Comparison of ENCODE assay signal across 29 cellular contexts in the genomic region with DNA sequence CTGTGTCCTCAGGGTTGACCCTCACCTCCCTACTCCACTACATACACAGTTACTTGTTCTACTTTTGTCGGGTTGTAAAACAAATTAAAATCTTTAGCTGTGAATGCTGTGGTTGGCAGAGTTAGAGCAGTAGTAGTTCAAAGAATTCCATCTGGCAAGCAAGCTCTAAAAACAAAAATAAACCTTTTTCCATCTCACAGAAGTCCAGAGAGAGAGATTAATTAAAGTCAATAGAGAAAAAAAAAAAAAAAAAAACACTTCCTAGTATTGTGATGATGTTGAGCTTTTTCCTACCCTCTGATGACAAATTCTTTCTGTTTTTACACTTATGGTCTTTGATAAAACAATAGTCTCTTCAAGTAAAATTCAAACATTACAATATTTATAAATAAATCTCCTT.
"Had no signal": no experiment of that assay in that cellular context is flagged by ENCODE, and none has a peak within 500 bp of the region (broad histone marks: within the 10 kb centered on the region; RNA-seq: fewer than 3 reads in every experiment).

No MANE protein-coding gene starts in this region.

- H3K4me1 Mint-ChIP-seq: naive thymus-derived CD8-positive, alpha-beta T cell; nephron progenitor cell; stimulated activated effector memory CD8-positive, alpha-beta T cell treated with anti-CD3 and anti-CD28 coated beads, Interleukin-12 subunit alpha, Interleukin-12 subunit beta, amount 100 ng/mL, for 72 hours; stimulated activated naive B cell treated with anti-CD40 and anti-IgM and Interleukin-4, amounts not matched to agents 10 μg/mL and 1 μg/mL and 100 μg/mL, for 72 hours; stimulated activated naive CD8-positive, alpha-beta T cell treated with anti-CD3 and anti-CD28 coated beads, Interleukin-15, amount 100 ng/mL, for 72 hours had no signal

- H3K36me3 ChIP-seq: neutrophil, pancreas, prostate gland, right atrium auricular region, right lobe of liver, sigmoid colon, suprapubic skin, tibial artery, transverse colon, upper lobe of right lung, uterus had no signal

- H3K27ac ChIP-seq: neutrophil, pancreas, prostate gland, right atrium auricular region, right lobe of liver, sigmoid colon, suprapubic skin, testis, tibial artery, transverse colon, upper lobe of right lung, uterus had no signal

- H3K27me3 Mint-ChIP-seq: naive thymus-derived CD8-positive, alpha-beta T cell; natural killer cell treated with Interleukin-12 subunit alpha and Interleukin-12 subunit beta and Interleukin-15 and Interleukin-18, amount 100 ng/mL, for 72 hours; stimulated activated naive B cell treated with anti-CD40 and anti-IgM and Interleukin-4, amounts not matched to agents 10 μg/mL and 1 μg/mL and 100 μg/mL, for 72 hours; stimulated activated naive CD8-positive, alpha-beta T cell treated with anti-CD3 and anti-CD28 coated beads, Interleukin-15, amount 100 ng/mL, for 72 hours; type B pancreatic cell had no signal

- H3K9me3 ChIP-seq: neutrophil, pancreas, prostate gland, right lobe of liver, testis, tibial artery, transverse colon, upper lobe of right lung, uterus had no signal

- H3K4me1 ChIP-seq: pancreas, prostate gland, right atrium auricular region, right lobe of liver, sigmoid colon, suprapubic skin, testis, tibial artery, transverse colon, upper lobe of right lung, uterus had no signal

- DNase-seq: naive thymus-derived CD8-positive, alpha-beta T cell; nephron progenitor cell; nucleus accumbens; pancreas; retina; right lobe of liver; sigmoid colon; small intestine; stimulated activated CD4-positive, alpha-beta T cell treated with anti-CD3 and anti-CD28 coated beads, Interleukin-15, amount 100 ng/mL, for 24 hours; stimulated activated CD4-positive, alpha-beta T cell treated with anti-CD3 and anti-CD28 coated beads, Interleukin-2, amount 100 ng/mL, for 24 hours; stimulated activated CD4-positive, alpha-beta T cell treated with anti-CD3 and anti-CD28 coated beads, Interleukin-2, amount 100 ng/mL, for 48 hours; stimulated activated CD4-positive, alpha-beta T cell treated with anti-CD3 and anti-CD28 coated beads, Interleukin-4, amount 100 ng/mL, for 24 hours; stimulated activated naive B cell treated with anti-CD40 and anti-IgM and Interleukin-4, amounts not matched to agents 10 μg/mL and 1 μg/mL and 100 μg/mL, for 72 hours; stimulated activated naive CD8-positive, alpha-beta T cell treated with anti-CD3 and anti-CD28 coated beads, Interleukin-15, amount 100 ng/mL, for 72 hours; stimulated activated naive CD8-positive, alpha-beta T cell treated with anti-CD3 and anti-CD28 coated beads, Interleukin-15, Interleukin-2, amounts not matched to agents 100 U/mL and 50 U/mL, for 24 hours; substantia nigra; testis; tibial artery; transverse colon; upper lobe of right lung; uterus had no signal

- FAIRE-seq: pancreas, small intestine had no signal

- H3K36me3 Mint-ChIP-seq: stimulated activated effector memory CD8-positive, alpha-beta T cell treated with anti-CD3 and anti-CD28 coated beads, Interleukin-12 subunit alpha, Interleukin-12 subunit beta, amount 100 ng/mL, for 72 hours; stimulated activated naive B cell treated with anti-CD40 and anti-IgM and Interleukin-4, amounts not matched to agents 10 μg/mL and 1 μg/mL and 100 μg/mL, for 72 hours had no signal

- H3K27me3 ChIP-seq: neutrophil, pancreas, right atrium auricular region, right lobe of liver, sigmoid colon, suprapubic skin, testis, tibial artery, transverse colon, upper lobe of right lung, uterus had no signal

- H3K4me3 Mint-ChIP-seq: naive thymus-derived CD8-positive, alpha-beta T cell; natural killer cell treated with Interleukin-12 subunit alpha and Interleukin-12 subunit beta and Interleukin-15 and Interleukin-18, amount 100 ng/mL, for 72 hours; nephron progenitor cell; neural crest cell; stimulated activated effector memory CD8-positive, alpha-beta T cell treated with anti-CD3 and anti-CD28 coated beads, Interleukin-12 subunit alpha, Interleukin-12 subunit beta, amount 100 ng/mL, for 72 hours; stimulated activated naive B cell treated with anti-CD40 and anti-IgM and Interleukin-4, amounts not matched to agents 10 μg/mL and 1 μg/mL and 100 μg/mL, for 72 hours; stimulated activated naive CD8-positive, alpha-beta T cell treated with anti-CD3 and anti-CD28 coated beads, Interleukin-15, amount 100 ng/mL, for 72 hours; type B pancreatic cell had no signal

- ATAC-seq: naive thymus-derived CD8-positive, alpha-beta T cell; natural killer cell treated with Interleukin-12 subunit alpha and Interleukin-12 subunit beta and Interleukin-15 and Interleukin-18, amount 100 ng/mL, for 72 hours; right lobe of liver; stimulated activated effector memory CD8-positive, alpha-beta T cell treated with anti-CD3 and anti-CD28 coated beads, Interleukin-12 subunit alpha, Interleukin-12 subunit beta, amount 100 ng/mL, for 72 hours; stimulated activated naive B cell treated with anti-CD40 and anti-IgM and Interleukin-4, amounts not matched to agents 10 μg/mL and 1 μg/mL and 100 μg/mL, for 72 hours; stimulated activated naive CD8-positive, alpha-beta T cell treated with anti-CD3 and anti-CD28 coated beads, Interleukin-15, amount 100 ng/mL, for 72 hours; stimulated activated naive CD8-positive, alpha-beta T cell treated with anti-CD3 and anti-CD28 coated beads, Interleukin-15, Interleukin-2, amounts not matched to agents 100 U/mL and 50 U/mL, for 24 hours; upper lobe of right lung had no signal

- H3K27ac Mint-ChIP-seq: naive thymus-derived CD8-positive, alpha-beta T cell; natural killer cell treated with Interleukin-12 subunit alpha and Interleukin-12 subunit beta and Interleukin-15 and Interleukin-18, amount 100 ng/mL, for 72 hours; nephron progenitor cell; stimulated activated effector memory CD8-positive, alpha-beta T cell treated with anti-CD3 and anti-CD28 coated beads, Interleukin-12 subunit alpha, Interleukin-12 subunit beta, amount 100 ng/mL, for 72 hours; stimulated activated naive B cell treated with anti-CD40 and anti-IgM and Interleukin-4, amounts not matched to agents 10 μg/mL and 1 μg/mL and 100 μg/mL, for 72 hours; stimulated activated naive CD8-positive, alpha-beta T cell treated with anti-CD3 and anti-CD28 coated beads, Interleukin-15, amount 100 ng/mL, for 72 hours; type B pancreatic cell had no signal

- H3K4me3 ChIP-seq: pancreas, prostate gland, right atrium auricular region, right lobe of liver, sigmoid colon, suprapubic skin, testis, tibial artery, transverse colon, upper lobe of right lung, uterus had no signal
